Comparison of ENCODE assay signal across 12 cellular contexts in the genomic region with DNA sequence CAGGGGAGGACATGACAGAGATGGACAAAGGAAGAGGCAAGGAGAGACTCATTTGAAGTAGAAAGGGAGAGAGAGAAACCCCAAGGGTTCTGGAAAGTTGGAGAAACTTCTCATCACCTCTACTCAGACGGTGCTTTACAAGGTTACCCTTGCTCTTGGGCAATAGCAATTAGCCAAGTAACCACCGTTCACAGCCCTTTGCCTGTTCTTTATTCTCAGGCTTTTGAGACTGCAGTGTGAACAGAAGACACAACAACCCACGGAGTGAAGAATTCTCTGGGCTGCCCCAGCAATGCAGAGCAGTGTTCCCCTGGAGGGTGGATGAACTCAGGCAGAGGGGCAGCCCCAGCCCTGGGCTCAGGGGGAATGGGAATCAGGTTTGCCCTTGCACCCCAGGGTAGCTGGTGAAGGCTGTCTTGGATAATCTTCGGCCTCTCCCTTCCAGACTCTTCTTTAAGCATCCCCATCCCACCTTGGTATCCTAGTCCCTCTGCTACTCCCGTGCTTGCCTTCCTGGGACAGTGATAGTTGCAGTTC.
DNase-seq lines count a peak whose midpoint lies in the region; ATAC-seq and TF ChIP-seq lines count a peak whose summit lies in the region.
"Had no signal": no experiment of that assay in that cellular context is flagged by ENCODE, and none has a peak within 500 bp of the region (broad histone marks: within the 10 kb centered on the region; RNA-seq: fewer than 3 reads in every experiment).

No MANE protein-coding gene starts in this region.

- H3K4me1 Mint-ChIP-seq in mesothelial cell of epicardium: peaks cover 63% of the 10 kb centered on the region
- H3K4me1 Mint-ChIP-seq in type B pancreatic cell (ENCODE audit: unreplicated experiment): peaks cover 37% of the 10 kb centered on the region
- H3K4me1 Mint-ChIP-seq in H9: peaks cover 4 to 8% of the 10 kb centered on the region in 2 experiments; a peak in 2 of 4 replicates
- H3K4me1 Mint-ChIP-seq in activated CD8-positive, alpha-beta T cell treated with anti-CD3 and anti-CD28 coated beads for 36 hours (ENCODE audit: low read depth): no peaks in the 10 kb centered on the region

- H3K4me3 ChIP-seq in coronary artery: no peak overlapping the region
- no peak overlapping the region for H3K4me3 ChIP-seq in testis
- H3K4me3 ChIP-seq: cardiac muscle cell had no signal

- no peak overlapping the region for H3K4me2 ChIP-seq in H9 (ENCODE audit: insufficient read depth, insufficient read length, low read length)

- H3K27ac Mint-ChIP-seq in mesothelial cell of epicardium: peak overlapping the region; percentile 94
- H3K27ac Mint-ChIP-seq in type B pancreatic cell: no peak overlapping the region
- no peak overlapping the region for H3K27ac Mint-ChIP-seq in H9
- H3K27ac Mint-ChIP-seq in activated CD8-positive, alpha-beta T cell treated with anti-CD3 and anti-CD28 coated beads for 36 hours: no peak overlapping the region

- H3K9me3 Mint-ChIP-seq in mesothelial cell of epicardium: no peaks in the 10 kb centered on the region
- H3K9me3 Mint-ChIP-seq in type B pancreatic cell: no peaks in the 10 kb centered on the region
- H3K9me3 Mint-ChIP-seq in H9: no peaks in the 10 kb centered on the region
- H3K9me3 Mint-ChIP-seq in activated CD8-positive, alpha-beta T cell treated with anti-CD3 and anti-CD28 coated beads for 36 hours: no peaks in the 10 kb centered on the region
- H3K9me3 Mint-ChIP-seq: naive thymus-derived CD8-positive, alpha-beta T cell had no signal

- H4K5ac ChIP-seq in H9 (ENCODE audit: insufficient read length, low read depth, low read length): no peak overlapping the region

- POLR2A ChIA-PET in RWPE1 (lab: Yijun Ruan, JAX; ENCODE audit: low non-redundant PET): no interaction called here
- POLR2A ChIA-PET in activated CD8-positive, alpha-beta T cell treated with anti-CD3 and anti-CD28 coated beads for 36 hours (lab: Charles Lee): no interaction called here

- no peak overlapping the region for H3K14ac ChIP-seq in H9 (ENCODE audit: insufficient read depth, low read length)

- H3K23ac ChIP-seq in H9 (ENCODE audit: insufficient read length, low read depth, low read length): no peak overlapping the region

- no peaks in the 10 kb centered on the region for H4K20me1 ChIP-seq in H9 (ENCODE audit: control insufficient read depth, insufficient read depth, insufficient read length)

- H3K4me1 ChIP-seq in testis (peaks cover 55% of the 10 kb centered on the region), H9 (ENCODE audit: insufficient read depth, low read length) (no peaks in the 10 kb centered on the region; the same call in 1 of the 2 replicates)

- no peak for TF ChIP-seq POLR2A in testis (IDR thresholded peaks at IDR 0.05)

- no peak overlapping the region for H2BK12ac ChIP-seq in H9 (ENCODE audit: insufficient read length, low read depth, low read length)

- TF ChIP-seq CTCF in RWPE1 (conservative IDR thresholded peaks at IDR 0.05; ENCODE audit: low read depth) (no peak), coronary artery (IDR thresholded peaks at IDR 0.05) (no peak), mesothelial cell of epicardium (IDR thresholded peaks at IDR 0.05; ENCODE audit: unreplicated experiment) (no peak), testis (IDR thresholded peaks at IDR 0.05) (no peak), type B pancreatic cell (conservative IDR thresholded peaks at IDR 0.05) (no peak), H9 (conservative IDR thresholded peaks at IDR 0.05) (no peak)
- TF ChIP-seq CTCF in activated CD8-positive, alpha-beta T cell treated with anti-CD3 and anti-CD28 coated beads for 36 hours (IDR thresholded peaks at IDR 0.05): no peak

- no peak overlapping the region for H3K18ac ChIP-seq in H9 (ENCODE audit: insufficient read length, low read depth, low read length)

- no peak overlapping the region for H4K8ac ChIP-seq in H9 (replicated peaks; ENCODE audit: insufficient read length, low read depth, low read length)

- H2BK20ac ChIP-seq in H9 (ENCODE audit: low read depth, low read length, poor library complexity, severe bottlenecking): no peak overlapping the region

- H3K36me3 Mint-ChIP-seq in mesothelial cell of epicardium (no peaks in the 10 kb centered on the region), type B pancreatic cell (no peaks in the 10 kb centered on the region), H9 (ENCODE audit: insufficient read depth in 1 of 3, low read depth in 3 of 3) (no peaks in the 10 kb centered on the region)
- no peaks in the 10 kb centered on the region for H3K36me3 Mint-ChIP-seq in activated CD8-positive, alpha-beta T cell treated with anti-CD3 and anti-CD28 coated beads for 36 hours (ENCODE audit: low read depth)
- H3K36me3 Mint-ChIP-seq: naive thymus-derived CD8-positive, alpha-beta T cell had no signal

- H3K4ac ChIP-seq in H9 (ENCODE audit: low read depth, low read length): no peak overlapping the region

- no peak overlapping the region for H3K9ac ChIP-seq in H9 (ENCODE audit: extremely low read depth, insufficient read length, low read length)

- no peaks in the 10 kb centered on the region for H3K23me2 ChIP-seq in H9 (ENCODE audit: insufficient read length, low read depth, low read length, poor library complexity, severe bottlenecking)

- WGBS in testis, 2 donors: 57 to 60% methylated on average over 5 of the region's 5 CpGs
- WGBS in H9 (ENCODE audit: extremely low coverage, insufficient read length, low lambda C conversion rate): no CpG with 5 or more reads among the region's 5 CpGs

- H3K79me1 ChIP-seq in H9 (ENCODE audit: insufficient read depth, low read depth, low read length, poor library complexity, severe bottlenecking): no peaks in the 10 kb centered on the region

- no peak overlapping the region for H3T11ph ChIP-seq in H9 (ENCODE audit: low read length)

- intact Hi-C loops in testis (cut with DNase I; ENCODE audit: low total_unique reads): loop anchor here (5.0 kb wide), 1 partner anchor 34 kb away; no protein-coding TSS in a partner anchor
- intact Hi-C loops in activated CD8-positive, alpha-beta T cell treated with anti-CD3 and anti-CD28 coated beads for 36 hours (cut with micrococcal nuclease): no loop called here

- H3K36me3 ChIP-seq in testis (ENCODE audit: low read depth, missing control alignments): no peaks in the 10 kb centered on the region
- H3K36me3 ChIP-seq: cardiac muscle cell had no signal

- H2AK5ac ChIP-seq in H9 (ENCODE audit: insufficient read length, low read length): no peak overlapping the region

- no peak overlapping the region for H2BK120ac ChIP-seq in H9 (ENCODE audit: low read depth, low read length, poor library complexity, severe bottlenecking)

- H4K91ac ChIP-seq in H9 (ENCODE audit: insufficient read length, low read depth, low read length): no peak overlapping the region

- DNase-seq in RWPE1 (ENCODE audit: low spot score) (no peak), coronary artery (ENCODE audit: low spot score) (no peak), mesothelial cell of epicardium (ENCODE audit: low spot score in 2 of 2, unreplicated experiment in 2 of 2) (no peak), testis (no peak), type B pancreatic cell (ENCODE audit: extremely low spot score, unreplicated experiment) (no peak), H9 (no peak)
- no peak for DNase-seq in activated CD8-positive, alpha-beta T cell treated with anti-CD3 and anti-CD28 coated beads for 36 hours
- DNase-seq: glutamatergic neuron; naive thymus-derived CD8-positive, alpha-beta T cell; stimulated activated CD4-positive, alpha-beta T cell treated with anti-CD3 and anti-CD28 coated beads, Interleukin-2, amount 100 ng/mL, for 48 hours had no signal

- H3K4me3 Mint-ChIP-seq in mesothelial cell of epicardium: no peak overlapping the region
- no peak overlapping the region for H3K4me3 Mint-ChIP-seq in type B pancreatic cell
- H3K4me3 Mint-ChIP-seq in H9: no peak overlapping the region
- H3K4me3 Mint-ChIP-seq in activated CD8-positive, alpha-beta T cell treated with anti-CD3 and anti-CD28 coated beads for 36 hours: no peak overlapping the region
- H3K4me3 Mint-ChIP-seq: naive thymus-derived CD8-positive, alpha-beta T cell had no signal

- H3K56ac ChIP-seq in H9 (ENCODE audit: insufficient read length, low read depth, low read length): no peak overlapping the region

- H3K9me3 ChIP-seq in testis: no peaks in the 10 kb centered on the region
- no peaks in the 10 kb centered on the region for H3K9me3 ChIP-seq in H9 (ENCODE audit: control insufficient read depth, low read depth, low read length)

- no peak overlapping the region for H2AFZ ChIP-seq in H9 (ENCODE audit: low read length)

- CTCF ChIA-PET in RWPE1 (lab: Yijun Ruan, JAX): interaction anchor here (0.7 kb wide), 1 partner anchor 11 kb away, joined by 3 read pairs; no protein-coding TSS in a partner anchor
- CTCF ChIA-PET in activated CD8-positive, alpha-beta T cell treated with anti-CD3 and anti-CD28 coated beads for 36 hours (lab: Charles Lee): no interaction called here

- H3K27me3 Mint-ChIP-seq in mesothelial cell of epicardium (ENCODE audit: low read depth): peaks cover 3% of the 10 kb centered on the region
- peaks cover 16% of the 10 kb centered on the region for H3K27me3 Mint-ChIP-seq in type B pancreatic cell
- H3K27me3 Mint-ChIP-seq in H9 (ENCODE audit: low read depth): peaks cover 2% of the 10 kb centered on the region
- H3K27me3 Mint-ChIP-seq in activated CD8-positive, alpha-beta T cell treated with anti-CD3 and anti-CD28 coated beads for 36 hours: peaks cover 2% of the 10 kb centered on the region

- peak overlapping the region; percentile 91 for H3K27ac ChIP-seq in RWPE1
- H3K27ac ChIP-seq in coronary artery: peak overlapping the region; percentile 92 to 96
- H3K27ac ChIP-seq in testis: peak overlapping the region; percentile 84 to 89
- H3K27ac ChIP-seq in H9 (ENCODE audit: insufficient read length, low read depth, low read length): no peak overlapping the region
- H3K27ac ChIP-seq: cardiac muscle cell had no signal

- no peak overlapping the region for H2BK5ac ChIP-seq in H9 (ENCODE audit: insufficient read length, low read length)

- no peaks in the 10 kb centered on the region for H3K79me2 ChIP-seq in H9 (ENCODE audit: insufficient read depth, low read length)

- H2BK15ac ChIP-seq in H9 (ENCODE audit: low read depth, low read length): no peak overlapping the region

- ATAC-seq in activated CD8-positive, alpha-beta T cell treated with anti-CD3 and anti-CD28 coated beads for 36 hours: no peak
- no peak for ATAC-seq in HG03378 (IDR thresholded peaks at IDR 0.05; ENCODE audit: unreplicated experiment)
- ATAC-seq: naive thymus-derived CD8-positive, alpha-beta T cell had no signal

- no peaks in the 10 kb centered on the region for H3K27me3 ChIP-seq in testis
- no peaks in the 10 kb centered on the region for H3K27me3 ChIP-seq in H9 (ENCODE audit: insufficient read depth, low read length)
- H3K27me3 ChIP-seq: cardiac muscle cell had no signal
